1 cellular context compared by ENCODE assay signal in the genomic region with DNA sequence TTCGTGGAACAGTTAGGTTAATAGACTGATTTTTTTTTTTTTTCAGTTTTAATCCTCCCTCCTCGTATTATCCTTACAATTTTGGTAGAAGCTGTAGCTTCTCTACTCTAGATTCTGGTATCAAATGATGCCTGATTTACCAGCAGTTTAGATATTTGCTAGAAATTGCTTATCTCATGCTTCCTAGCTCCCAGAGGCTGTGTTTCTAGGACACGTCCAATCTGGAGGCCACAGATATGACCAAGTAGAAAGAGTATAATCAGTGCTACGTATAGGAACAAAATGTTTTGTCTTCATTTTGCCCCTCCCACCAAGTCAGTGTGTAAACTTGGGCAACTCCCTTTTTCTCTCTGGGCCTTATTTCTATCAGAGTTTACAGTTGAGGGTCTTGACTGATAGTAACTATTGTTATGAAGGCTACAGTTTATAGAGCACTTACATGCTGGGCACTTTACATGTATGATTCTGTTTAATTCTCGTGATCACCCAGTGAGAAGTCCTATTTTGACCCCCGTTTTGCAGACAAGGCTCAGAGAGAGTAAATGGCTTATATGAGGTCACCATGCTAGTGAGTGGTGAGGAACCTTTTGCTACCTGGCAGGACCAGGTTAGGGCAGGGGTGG.
A peak's percentile ranks its signal among the peaks of the same experiment; 100 is the strongest.
TF ChIP-seq lines count a peak whose summit lies in the region.

No MANE protein-coding gene starts in this region.

TF ChIP-seq in K562, 482 proteins besides CTCF, POLR2A, EP300 and RAD21 (continued from another document and continues in another):
- TF ChIP-seq HMGXB4 (CRISPR knock-in tag; IDR thresholded peaks at IDR 0.05), result no peak
- peak; percentile 76 for TF ChIP-seq FOSL1 (tag; conservative IDR thresholded peaks at IDR 0.05)
- TF ChIP-seq, protein P1, sequence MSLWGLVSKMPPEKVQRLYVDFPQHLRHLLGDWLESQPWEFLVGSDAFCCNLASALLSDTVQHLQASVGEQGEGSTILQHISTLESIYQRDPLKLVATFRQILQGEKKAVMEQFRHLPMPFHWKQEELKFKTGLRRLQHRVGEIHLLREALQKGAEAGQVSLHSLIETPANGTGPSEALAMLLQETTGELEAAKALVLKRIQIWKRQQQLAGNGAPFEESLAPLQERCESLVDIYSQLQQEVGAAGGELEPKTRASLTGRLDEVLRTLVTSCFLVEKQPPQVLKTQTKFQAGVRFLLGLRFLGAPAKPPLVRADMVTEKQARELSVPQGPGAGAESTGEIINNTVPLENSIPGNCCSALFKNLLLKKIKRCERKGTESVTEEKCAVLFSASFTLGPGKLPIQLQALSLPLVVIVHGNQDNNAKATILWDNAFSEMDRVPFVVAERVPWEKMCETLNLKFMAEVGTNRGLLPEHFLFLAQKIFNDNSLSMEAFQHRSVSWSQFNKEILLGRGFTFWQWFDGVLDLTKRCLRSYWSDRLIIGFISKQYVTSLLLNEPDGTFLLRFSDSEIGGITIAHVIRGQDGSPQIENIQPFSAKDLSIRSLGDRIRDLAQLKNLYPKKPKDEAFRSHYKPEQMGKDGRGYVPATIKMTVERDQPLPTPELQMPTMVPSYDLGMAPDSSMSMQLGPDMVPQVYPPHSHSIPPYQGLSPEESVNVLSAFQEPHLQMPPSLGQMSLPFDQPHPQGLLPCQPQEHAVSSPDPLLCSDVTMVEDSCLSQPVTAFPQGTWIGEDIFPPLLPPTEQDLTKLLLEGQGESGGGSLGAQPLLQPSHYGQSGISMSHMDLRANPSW (CRISPR knock-in tag; IDR thresholded peaks at IDR 0.05), result no peak
- TF ChIP-seq ZC3H8 (IDR thresholded peaks at IDR 0.05), result no peak
- TF ChIP-seq SP1 (CRISPR knock-in tag; IDR thresholded peaks at IDR 0.05), result 0 out of 2 replicates have a peak, but pooled peaks have one; percentile 32
- TF ChIP-seq CHD4 (IDR thresholded peaks at IDR 0.05; ENCODE audit: insufficient read depth, insufficient replicate concordance, low read depth, low read length, poor library complexity, severe bottlenecking), result no peak
- no peak for TF ChIP-seq SIRT6 (IDR thresholded peaks at IDR 0.05; ENCODE audit: low read depth, low read length)
- TF ChIP-seq RNF219 (CRISPR knock-in tag; IDR thresholded peaks at IDR 0.05), result no peak
- TF ChIP-seq NFE2L1 (tag; IDR thresholded peaks at IDR 0.05; ENCODE audit: borderline replicate concordance, low read depth), result no peak
- TF ChIP-seq ZNF395 (CRISPR knock-in tag; IDR thresholded peaks at IDR 0.05), result 0 out of 2 replicates have a peak, but pooled peaks have one; percentile 48
- no peak for TF ChIP-seq WHSC1 (IDR thresholded peaks at IDR 0.05; ENCODE audit: low read length)
- TF ChIP-seq TRIM28 (IDR thresholded peaks at IDR 0.05), result no peak
- no peak for TF ChIP-seq HSF4 (CRISPR knock-in tag; IDR thresholded peaks at IDR 0.05; ENCODE audit: borderline replicate concordance)
- peak in 1 of 2 experiments; percentile 89; a peak in 2 of 4 replicates for TF ChIP-seq ZMIZ1 (IDR thresholded peaks at IDR 0.05; ENCODE audit: low read depth in 2 of 2, low read length in 2 of 2)
- TF ChIP-seq ZNF124 (CRISPR knock-in tag; IDR thresholded peaks at IDR 0.05), result no peak
- TF ChIP-seq PRPF4 (IDR thresholded peaks at IDR 0.05; ENCODE audit: insufficient read depth, low read depth, low read length, poor library complexity, severe bottlenecking), result no peak
- peak; percentile 100 for TF ChIP-seq SOX6 (IDR thresholded peaks at IDR 0.05)
- TF ChIP-seq ZNF444 (CRISPR knock-in tag; IDR thresholded peaks at IDR 0.05), result no peak
- TF ChIP-seq SAFB2 (IDR thresholded peaks at IDR 0.05; ENCODE audit: borderline replicate concordance, low read depth, low read length, severe bottlenecking), result no peak
- no peak for TF ChIP-seq GATAD2B (IDR thresholded peaks at IDR 0.05; ENCODE audit: borderline replicate concordance)
- no peak for TF ChIP-seq SREBF2 (CRISPR knock-in tag; IDR thresholded peaks at IDR 0.05)
- TF ChIP-seq, protein P2, sequence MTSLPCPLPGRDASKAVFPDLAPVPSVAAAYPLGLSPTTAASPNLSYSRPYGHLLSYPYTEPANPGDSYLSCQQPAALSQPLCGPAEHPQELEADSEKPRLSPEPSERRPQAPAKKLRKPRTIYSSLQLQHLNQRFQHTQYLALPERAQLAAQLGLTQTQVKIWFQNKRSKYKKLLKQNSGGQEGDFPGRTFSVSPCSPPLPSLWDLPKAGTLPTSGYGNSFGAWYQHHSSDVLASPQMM (CRISPR knock-in tag; IDR thresholded peaks at IDR 0.05), result no peak
- TF ChIP-seq, protein P3, sequence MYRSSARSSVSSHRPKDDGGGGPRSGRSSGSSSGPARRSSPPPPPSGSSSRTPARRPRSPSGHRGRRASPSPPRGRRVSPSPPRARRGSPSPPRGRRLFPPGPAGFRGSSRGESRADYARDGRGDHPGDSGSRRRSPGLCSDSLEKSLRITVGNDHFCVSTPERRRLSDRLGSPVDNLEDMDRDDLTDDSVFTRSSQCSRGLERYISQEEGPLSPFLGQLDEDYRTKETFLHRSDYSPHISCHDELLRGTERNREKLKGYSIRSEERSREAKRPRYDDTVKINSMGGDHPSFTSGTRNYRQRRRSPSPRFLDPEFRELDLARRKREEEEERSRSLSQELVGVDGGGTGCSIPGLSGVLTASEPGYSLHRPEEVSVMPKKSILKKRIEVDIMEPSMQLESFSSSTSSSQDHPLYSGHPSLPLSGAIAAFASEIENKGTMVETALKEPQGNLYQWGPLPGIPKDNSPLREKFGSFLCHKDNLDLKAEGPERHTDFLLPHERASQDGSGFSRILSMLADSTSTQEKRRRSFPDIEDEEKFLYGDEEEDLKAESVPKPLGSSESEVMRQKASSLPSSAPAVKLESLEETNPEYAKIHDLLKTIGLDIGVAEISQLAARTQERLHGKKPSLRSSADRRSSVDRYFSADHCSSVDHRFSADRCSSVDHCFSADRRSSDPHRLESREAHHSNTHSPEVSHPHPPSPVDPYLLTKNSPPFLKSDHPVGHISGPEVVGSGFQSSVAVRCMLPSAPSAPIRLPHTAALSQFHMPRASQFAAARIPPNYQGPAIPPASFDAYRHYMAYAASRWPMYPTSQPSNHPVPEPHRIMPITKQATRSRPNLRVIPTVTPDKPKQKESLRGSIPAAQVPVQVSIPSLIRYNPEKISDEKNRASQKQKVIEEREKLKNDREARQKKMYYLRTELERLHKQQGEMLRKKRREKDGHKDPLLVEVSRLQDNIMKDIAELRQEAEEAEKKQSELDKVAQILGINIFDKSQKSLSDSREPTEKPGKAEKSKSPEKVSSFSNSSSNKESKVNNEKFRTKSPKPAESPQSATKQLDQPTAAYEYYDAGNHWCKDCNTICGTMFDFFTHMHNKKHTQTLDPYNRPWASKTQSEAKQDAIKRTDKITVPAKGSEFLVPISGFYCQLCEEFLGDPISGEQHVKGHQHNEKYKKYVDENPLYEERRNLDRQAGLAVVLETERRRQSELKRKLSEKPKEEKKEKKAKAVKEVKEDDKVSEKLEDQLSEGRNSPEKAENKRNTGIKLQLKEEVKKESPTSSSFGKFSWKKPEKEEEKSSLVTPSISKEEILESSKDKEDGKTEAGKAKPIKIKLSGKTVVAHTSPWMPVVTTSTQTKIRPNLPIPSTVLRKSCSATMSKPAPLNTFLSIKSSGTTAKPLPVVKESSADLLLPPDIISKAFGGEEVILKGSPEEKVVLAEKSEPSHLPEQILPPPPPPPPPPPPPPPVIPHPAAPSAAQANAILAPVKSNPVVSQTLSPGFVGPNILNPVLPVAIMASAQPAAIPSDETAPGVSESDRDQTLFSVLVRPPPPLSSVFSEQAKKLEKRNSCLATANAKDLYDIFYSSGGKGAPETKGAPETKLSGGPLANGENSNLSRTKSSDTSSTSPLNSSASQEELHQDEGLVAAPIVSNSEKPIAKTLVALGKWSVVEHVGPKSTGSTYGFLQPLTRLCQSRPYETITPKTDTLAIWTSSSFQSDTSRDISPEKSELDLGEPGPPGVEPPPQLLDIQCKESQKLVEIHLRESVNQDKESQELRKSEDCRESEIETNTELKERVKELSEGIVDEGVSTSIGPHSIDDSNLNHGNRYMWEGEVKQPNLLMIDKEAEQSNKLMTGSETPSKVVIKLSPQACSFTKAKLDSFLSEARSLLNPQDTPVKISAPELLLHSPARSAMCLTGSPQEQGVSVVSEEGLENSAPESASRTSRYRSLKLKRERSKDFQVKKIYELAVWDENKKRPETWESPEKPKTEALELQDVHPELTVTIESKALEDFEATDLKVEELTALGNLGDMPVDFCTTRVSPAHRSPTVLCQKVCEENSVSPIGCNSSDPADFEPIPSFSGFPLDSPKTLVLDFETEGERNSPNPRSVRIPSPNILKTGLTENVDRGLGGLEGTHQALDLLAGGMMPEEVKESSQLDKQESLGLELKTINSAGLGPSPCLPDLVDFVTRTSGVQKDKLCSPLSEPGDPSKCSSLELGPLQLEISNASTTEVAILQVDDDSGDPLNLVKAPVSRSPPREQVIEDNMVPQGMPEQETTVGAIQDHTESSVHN (IDR thresholded peaks at IDR 0.05; ENCODE audit: borderline replicate concordance in 1 of 2, low read depth in 1 of 2), result no peak
- TF ChIP-seq HINFP (tag; conservative IDR thresholded peaks at IDR 0.05; ENCODE audit: low read depth), result no peak
- TF ChIP-seq ATF1 (CRISPR knock-in tag; IDR thresholded peaks at IDR 0.05), result no peak
- TF ChIP-seq ATF1 (tag; IDR thresholded peaks at IDR 0.05), result peak; percentile 83
- TF ChIP-seq ARID1B (IDR thresholded peaks at IDR 0.05), result peak; percentile 98
- TF ChIP-seq ZSCAN29 (IDR thresholded peaks at IDR 0.05), result no peak
- no peak for TF ChIP-seq GABPA (tag; conservative IDR thresholded peaks at IDR 0.05; ENCODE audit: low read depth)
- 0 out of 2 replicates have a peak, but pooled peaks have one; percentile 44 for TF ChIP-seq FOXJ2 (tag; IDR thresholded peaks at IDR 0.05)
- no peak for TF ChIP-seq PCBP1 (IDR thresholded peaks at IDR 0.05; ENCODE audit: low read depth, low read length, poor library complexity, severe bottlenecking)
- TF ChIP-seq TCF3 (CRISPR knock-in tag; IDR thresholded peaks at IDR 0.05), result peak; percentile 97
- no peak for TF ChIP-seq NCOA6 (IDR thresholded peaks at IDR 0.05)
